ENCODE assay signal across 29 cellular contexts in genomic region chr14:101492716-101493115, GRCh38.
DNase-seq lines count a peak whose midpoint lies in the region; ATAC-seq, FAIRE-seq and TF ChIP-seq lines count a peak whose summit lies in the region.
"Had no signal": no experiment of that assay in that cellular context is flagged by ENCODE, and none has a peak within 500 bp of the region (broad histone marks: within the 10 kb centered on the region; RNA-seq: fewer than 3 reads in every experiment).

No MANE protein-coding gene starts in this region.

- DNase-seq in activated CD8-positive, alpha-beta memory T cell treated with anti-CD3 and anti-CD28 coated beads, Interleukin-2, amount 50 U/mL, for 4 hours: peak; percentile 13
- no peak for DNase-seq in activated CD8-positive, alpha-beta memory T cell treated with anti-CD3 and anti-CD28 coated beads for 24 hours
- DNase-seq in H7 (peak; percentile 38), kidney (peak; percentile 46), sigmoid colon (peak; percentile 59), urothelium cell line (ENCODE audit: low spot score) (no peak), DMS79 treated with DMSO at 0.1 percent for 48 hours (lab: John Stamatoyannopoulos, UW) (no peak)
- DNase-seq: 8988T; activated CD4-positive, alpha-beta T cell treated with anti-CD3 and anti-CD28 coated beads for 36 hours; activated naive CD4-positive, alpha-beta T cell treated with Interleukin-2 at 50 U/mL for 16 hours; activated T-cell treated with anti-CD3 and anti-CD28 coated beads, Interleukin-2, amount 50 U/mL, for 4 hours; CD4-positive, CD25-positive, alpha-beta regulatory T cell; foreskin fibroblast; Kasumi-1; kidney glomerular epithelial cell; mesenchymal stem cell; NCI-H1436; NCI-H2081 treated with DMSO at 0.1 percent for 48 hours; NCI-H226; NCI-H748 treated with DMSO at 0.1 percent for 48 hours had no signal

- H3K9me3 ChIP-seq in kidney (ENCODE audit: control insufficient read depth in 1 of 2, low read length in 2 of 2) (peaks cover 0 to 3% of the 10 kb centered on the region in 2 donors), sigmoid colon (no peaks in the 10 kb centered on the region)
- H3K9me3 ChIP-seq: breast epithelium, neutrophil had no signal

- no peak for ATAC-seq in GM18511 (IDR thresholded peaks at IDR 0.05; ENCODE audit: unreplicated experiment)
- ATAC-seq: activated CD4-positive, alpha-beta T cell treated with anti-CD3 and anti-CD28 coated beads for 36 hours; activated T-cell treated with anti-CD3 and anti-CD28 coated beads, Interleukin-2, amount 50 U/mL, for 4 hours; esophagus mucosa; heart left ventricle had no signal

- H3K36me3 ChIP-seq in H7 (replicated peaks; ENCODE audit: control insufficient read depth, insufficient read depth, low read length): no peaks in the 10 kb centered on the region
- H3K36me3 ChIP-seq in kidney (ENCODE audit: control insufficient read depth in 1 of 2, insufficient read depth in 2 of 2, low read length in 2 of 2): no peaks in the 10 kb centered on the region
- no peaks in the 10 kb centered on the region for H3K36me3 ChIP-seq in sigmoid colon
- H3K36me3 ChIP-seq: breast epithelium, heart left ventricle, neutrophil had no signal

- TF ChIP-seq CTCF in kidney (IDR thresholded peaks at IDR 0.05; ENCODE audit: borderline replicate concordance, extremely low read depth, insufficient read depth): no peak
- no peak for TF ChIP-seq CTCF in sigmoid colon (IDR thresholded peaks at IDR 0.05)

- WGBS in sigmoid colon, 2 donors: 81 to 86% methylated on average over 15 of the region's 15 CpGs

- H3K4me3 ChIP-seq in H7 (ENCODE audit: insufficient read depth, low read depth, low read length) (no peak overlapping the region), kidney (ENCODE audit: low read length in 2 of 2) (no peak overlapping the region), sigmoid colon (no peak overlapping the region)
- H3K4me3 ChIP-seq: breast epithelium, heart left ventricle, SK-N-MC, smooth muscle cell had no signal

- intact Hi-C loops in kidney (cut with DNase I): no loop called here
- intact Hi-C loops in sigmoid colon (cut with DNase I): no loop called here

- no peak overlapping the region for H3K9ac ChIP-seq in kidney (ENCODE audit: low read length in 2 of 2)

- H3K4me1 ChIP-seq in kidney (ENCODE audit: control insufficient read depth in 1 of 2, insufficient read depth in 1 of 2, low read depth in 1 of 2, low read length in 2 of 2): no peaks in the 10 kb centered on the region
- H3K4me1 ChIP-seq in sigmoid colon: peaks cover 0 to 9% (median 7%) of the 10 kb centered on the region in 4 donors
- H3K4me1 ChIP-seq: breast epithelium, heart left ventricle had no signal

- H3K27me3 ChIP-seq in H7 (ENCODE audit: control insufficient read depth, insufficient read depth, low read length): no peaks in the 10 kb centered on the region
- peaks cover 0 to 3% (median 0%) of the 10 kb centered on the region in 3 donors for H3K27me3 ChIP-seq in sigmoid colon

- TF ChIP-seq POLR2A in sigmoid colon (IDR thresholded peaks at IDR 0.05): no peak

- H3K27ac ChIP-seq in kidney (ENCODE audit: low read depth in 2 of 2, low read length in 2 of 2) (no peak overlapping the region), sigmoid colon (no peak overlapping the region)
- H3K27ac ChIP-seq: breast epithelium, heart left ventricle, HL-60, neutrophil, SK-N-MC had no signal

- no peak for TF ChIP-seq EP300 in sigmoid colon (IDR thresholded peaks at IDR 0.05)

- no peak for FAIRE-seq in kidney (lab: Jason Lieb, UNC)
- FAIRE-seq in urothelium cell line (lab: Jason Lieb, UNC): no peak
- FAIRE-seq: colon had no signal

Comparison
In these comparisons a context has a peak if more than half of its experiments do, and no peak if none do; other contexts are left out.
1. DNase-seq: peak in activated CD8-positive, alpha-beta memory T cell treated with anti-CD3 and anti-CD28 coated beads, Interleukin-2, amount 50 U/mL, for 4 hours (single experiment), H7 (single experiment), kidney (single experiment) and sigmoid colon (single experiment); none in activated CD8-positive, alpha-beta memory T cell treated with anti-CD3 and anti-CD28 coated beads for 24 hours (single experiment), urothelium cell line (single experiment) and DMS79 treated with DMSO at 0.1 percent for 48 hours (single experiment).